ENCODE assay signal across 27 cellular contexts in the genomic region with DNA sequence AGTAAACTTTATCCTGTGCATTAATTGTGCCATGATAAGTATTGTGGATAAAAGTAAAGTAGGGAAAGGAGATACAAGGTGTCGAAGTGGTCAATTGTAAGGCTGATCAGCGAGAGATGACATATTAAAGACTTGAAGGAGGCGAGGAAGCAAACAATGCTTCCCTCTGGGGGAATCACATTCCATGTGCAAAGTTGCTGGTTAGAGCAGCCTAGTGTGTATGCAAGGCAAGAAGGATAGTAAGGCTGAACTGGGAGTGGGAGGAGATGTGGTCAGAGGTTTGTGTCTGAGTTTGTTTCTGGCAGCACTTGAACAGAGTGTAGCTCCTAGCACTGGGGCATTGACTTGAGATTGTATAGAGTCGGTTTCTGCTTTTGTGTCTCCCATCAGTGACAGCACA.
"Had no signal": no experiment of that assay in that cellular context is flagged by ENCODE, and none has a peak within 500 bp of the region (broad histone marks: within the 10 kb centered on the region; RNA-seq: fewer than 3 reads in every experiment).

No MANE protein-coding gene starts in this region.

- H3K4me3 Mint-ChIP-seq: activated B cell treated with CpG ODN at 0.5 μM for 24 hours; activated CD4-positive, alpha-beta memory T cell treated with anti-CD3 and anti-CD28 coated beads, Interleukin-2, amount 10 ng/mL, durations not matched to agents 7 days and 5 days; activated CD8-positive, alpha-beta memory T cell treated with anti-CD3 and anti-CD28 coated beads, Interleukin-2, amount 10 ng/mL, durations not matched to agents 7 days and 5 days; activated naive CD4-positive, alpha-beta T cell treated with anti-CD3 and anti-CD28 coated beads for 36 hours had no signal

- H3K27me3 Mint-ChIP-seq: activated B cell treated with CpG ODN at 0.5 μM for 24 hours; activated CD4-positive, alpha-beta memory T cell treated with anti-CD3 and anti-CD28 coated beads, Interleukin-2, amount 10 ng/mL, durations not matched to agents 7 days and 5 days had no signal

- H3K4me1 ChIP-seq: ascending aorta had no signal

- ATAC-seq: activated CD8-positive, alpha-beta memory T cell treated with anti-CD3 and anti-CD28 coated beads, Interleukin-2, amount 10 ng/mL, durations not matched to agents 7 days and 5 days; activated naive CD4-positive, alpha-beta T cell treated with anti-CD3 and anti-CD28 coated beads, Interleukin-2, amount 50 U/mL, for 72 hours; K562 had no signal

- H3K27me3 ChIP-seq: ascending aorta had no signal

- H3K27ac Mint-ChIP-seq: activated B cell treated with CpG ODN at 0.5 μM for 24 hours; activated CD4-positive, alpha-beta memory T cell treated with anti-CD3 and anti-CD28 coated beads, Interleukin-2, amount 10 ng/mL, durations not matched to agents 7 days and 5 days; activated CD8-positive, alpha-beta memory T cell treated with anti-CD3 and anti-CD28 coated beads, Interleukin-2, amount 10 ng/mL, durations not matched to agents 7 days and 5 days; activated naive CD4-positive, alpha-beta T cell treated with anti-CD3 and anti-CD28 coated beads for 36 hours; activated naive CD4-positive, alpha-beta T cell treated with anti-CD3 and anti-CD28 coated beads, Interleukin-2, amount 50 U/mL, for 72 hours had no signal

- DNase-seq: activated B cell treated with CpG ODN at 0.5 μM for 24 hours; activated CD4-positive, alpha-beta memory T cell treated with anti-CD3 and anti-CD28 coated beads, Interleukin-2, amount 10 ng/mL, durations not matched to agents 7 days and 5 days; activated CD4-positive, alpha-beta T cell treated with anti-CD3 and anti-CD28 coated beads for 48 hours; activated CD4-positive, CD25-positive, alpha-beta regulatory T cell treated with anti-CD3 and anti-CD28 coated beads, Interleukin-2, amount 50 U/mL, for 72 hours; activated CD8-positive, alpha-beta memory T cell treated with anti-CD3 and anti-CD28 coated beads for 24 hours; activated CD8-positive, alpha-beta memory T cell treated with anti-CD3 and anti-CD28 coated beads, Interleukin-2, amount 10 ng/mL, durations not matched to agents 7 days and 5 days; activated CD8-positive, alpha-beta memory T cell treated with anti-CD3 and anti-CD28 coated beads, Interleukin-2, amount 50 U/mL, for 48 hours; activated gamma-delta T cell treated with Interleukin-2 at 50 U/mL for 16 hours; activated naive CD4-positive, alpha-beta T cell treated with anti-CD3 and anti-CD28 coated beads for 36 hours; activated T-cell treated with anti-CD3 and anti-CD28 coated beads, Interleukin-2, amount 50 U/mL, for 48 hours; amygdala; NCI-H1092 treated with DMSO at 0.1 percent for 48 hours; NCI-H1417; NCI-H146; NCI-H187; NCI-H2029 treated with DMSO at 0.1 percent for 48 hours; NCI-H2107; NCI-H2171; NCI-H510A; NCI-H526; NCI-H748 treated with DMSO at 0.1 percent for 48 hours; Right ventricle myocardium superior; SW 1271; T-helper 1 cell had no signal

- H3K9me3 Mint-ChIP-seq: activated CD4-positive, alpha-beta memory T cell treated with anti-CD3 and anti-CD28 coated beads, Interleukin-2, amount 10 ng/mL, durations not matched to agents 7 days and 5 days; activated naive CD4-positive, alpha-beta T cell treated with anti-CD3 and anti-CD28 coated beads for 36 hours; activated naive CD4-positive, alpha-beta T cell treated with anti-CD3 and anti-CD28 coated beads, Interleukin-2, amount 50 U/mL, for 72 hours had no signal

- H3K36me3 Mint-ChIP-seq: activated CD8-positive, alpha-beta memory T cell treated with anti-CD3 and anti-CD28 coated beads, Interleukin-2, amount 10 ng/mL, durations not matched to agents 7 days and 5 days; activated naive CD4-positive, alpha-beta T cell treated with anti-CD3 and anti-CD28 coated beads, Interleukin-2, amount 50 U/mL, for 72 hours had no signal

- H3K4me1 Mint-ChIP-seq: activated B cell treated with CpG ODN at 0.5 μM for 24 hours; activated CD4-positive, alpha-beta memory T cell treated with anti-CD3 and anti-CD28 coated beads, Interleukin-2, amount 10 ng/mL, durations not matched to agents 7 days and 5 days; activated CD8-positive, alpha-beta memory T cell treated with anti-CD3 and anti-CD28 coated beads, Interleukin-2, amount 10 ng/mL, durations not matched to agents 7 days and 5 days had no signal

- H3K36me3 ChIP-seq: ascending aorta had no signal

- H3K27ac ChIP-seq: ascending aorta had no signal

- H3K4me3 ChIP-seq: ascending aorta, K562 had no signal
